ENCODE assay signal across 1 cellular context in genomic region chr12:57772429-57773322, GRCh38.
TF ChIP-seq lines count a peak whose summit lies in the region.

Gene EEF1AKMT3, plus strand, starts transcription at chr12:57772614. Its CDS starts 111 bp downstream, at chr12:57772725.

TF ChIP-seq in H1, 55 proteins besides CTCF, POLR2A, EP300 and RAD21:
- peak; percentile 33; the same call in 1 of the 2 replicates for TF ChIP-seq SUZ12 (IDR thresholded peaks at IDR 0.05; ENCODE audit: low read length)
- TF ChIP-seq TCF12 (IDR thresholded peaks at IDR 0.05; ENCODE audit: low read depth, low read length): no peak
- TF ChIP-seq TBP (IDR thresholded peaks at IDR 0.05; ENCODE audit: low read depth, low read length): peak; percentile 51; the same call in 1 of the 2 replicates
- TF ChIP-seq KDM4A (IDR thresholded peaks at IDR 0.05; ENCODE audit: low read depth, low read length, severe bottlenecking): peak; percentile 79
- peak; percentile 59; the same call in 1 of the 2 replicates for TF ChIP-seq RBBP5 (IDR thresholded peaks at IDR 0.05; ENCODE audit: borderline replicate concordance, low read depth, low read length)
- TF ChIP-seq TAF1 (IDR thresholded peaks at IDR 0.05; ENCODE audit: low read depth, low read length): 0 out of 2 replicates have a peak, but pooled peaks have one; percentile 25
- no peak for TF ChIP-seq KDM1A (IDR thresholded peaks at IDR 0.05; ENCODE audit: borderline replicate concordance, low read length)
- no peak for TF ChIP-seq RFX5 (IDR thresholded peaks at IDR 0.05; ENCODE audit: borderline replicate concordance, low read depth, low read length)
- TF ChIP-seq HDAC6 (IDR thresholded peaks at IDR 0.05; ENCODE audit: low read depth, low read length): no peak
- no peak; the same call in 1 of the 2 replicates for TF ChIP-seq CHD2 (IDR thresholded peaks at IDR 0.05; ENCODE audit: low read length)
- 0 out of 4 replicates have a peak, but pooled peaks of 1 of the 2 experiments have one; percentile 17 for TF ChIP-seq HDAC2 (IDR thresholded peaks at IDR 0.05; ENCODE audit: borderline replicate concordance in 1 of 2, low read depth in 2 of 2, low read length in 2 of 2)
- TF ChIP-seq SP2 (IDR thresholded peaks at IDR 0.05; ENCODE audit: low read length): no peak
